Comparison of ENCODE assay signal across 27 cellular contexts in genomic region chr9:13100914-13101572, GRCh38.
DNase-seq lines count a peak whose midpoint lies in the region; ATAC-seq and TF ChIP-seq lines count a peak whose summit lies in the region.
"Had no signal": no experiment of that assay in that cellular context is flagged by ENCODE, and none has a peak within 500 bp of the region (broad histone marks: within the 10 kb centered on the region; RNA-seq: fewer than 3 reads in every experiment).

No MANE protein-coding gene starts in this region.

- no peaks in the 10 kb centered on the region for H3K36me3 Mint-ChIP-seq in GM23338 (ENCODE audit: low read depth)
- H3K36me3 Mint-ChIP-seq: CD4-positive, alpha-beta memory T cell had no signal

- H3K27me3 Mint-ChIP-seq in GM23338 (ENCODE audit: insufficient read depth, low read depth, poor library complexity) = no peaks in the 10 kb centered on the region
- H3K27me3 Mint-ChIP-seq: CD4-positive, alpha-beta memory T cell had no signal

- no peaks in the 10 kb centered on the region for H3K9me3 Mint-ChIP-seq in GM23338

- intact Hi-C loops in uterus (cut with DNase I; ENCODE audit: low total_unique reads) = no loop called here
- intact Hi-C loops in right cardiac atrium (cut with DNase I) = no loop called here

- TF ChIP-seq EP300 in gastroesophageal sphincter (IDR thresholded peaks at IDR 0.05) = no peak

- WGBS in gastroesophageal sphincter (ENCODE audit: low coverage in 1 of 2), 2 donors = 33 to 40% methylated on average over 1 of the region's 1 CpG
- 91% methylated on average over 1 of the region's 1 CpG for WGBS in right cardiac atrium

- no peaks in the 10 kb centered on the region for H3F3A ChIP-seq in GM23338 (replicated peaks; ENCODE audit: low read depth)

- H3K9me3 ChIP-seq in gastroesophageal sphincter = no peaks in the 10 kb centered on the region
- no peaks in the 10 kb centered on the region for H3K9me3 ChIP-seq in uterus
- no peaks in the 10 kb centered on the region for H3K9me3 ChIP-seq in right cardiac atrium (ENCODE audit: control insufficient read depth, low read length)
- H3K9me3 ChIP-seq: SJSA1 had no signal

- H3K9me2 ChIP-seq in GM23338 (ENCODE audit: insufficient read depth) = no peaks in the 10 kb centered on the region

- peak overlapping the region; percentile 54; the same call in 1 of the 2 replicates for H3K27ac Mint-ChIP-seq in GM23338
- H3K27ac Mint-ChIP-seq: CD4-positive, alpha-beta memory T cell had no signal

- H3K27ac ChIP-seq in GM23338 (ENCODE audit: low read depth) (no peak overlapping the region), gastroesophageal sphincter (peak overlapping the region; percentile 58 to 77 (median 71)), uterus (peak overlapping the region; percentile 39 to 71), right cardiac atrium (ENCODE audit: low read length) (no peak overlapping the region)
- H3K27ac ChIP-seq: PC-9, SJSA1 had no signal

- TF ChIP-seq CTCF in GM23338 (conservative IDR thresholded peaks at IDR 0.05; ENCODE audit: low read depth in 2 of 2) (no peak), gastroesophageal sphincter (IDR thresholded peaks at IDR 0.05) (no peak), uterus (IDR thresholded peaks at IDR 0.05) (no peak)

- H3K4me3 ChIP-seq in GM23338 = no peak overlapping the region
- H3K4me3 ChIP-seq in gastroesophageal sphincter = no peak overlapping the region
- H3K4me3 ChIP-seq in uterus = no peak overlapping the region
- H3K4me3 ChIP-seq in right cardiac atrium (ENCODE audit: low read length) = no peak overlapping the region
- H3K4me3 ChIP-seq: GM12878, MG63, PC-9, SJSA1 had no signal

- H3K27me3 ChIP-seq in GM23338 (ENCODE audit: insufficient read depth) (no peaks in the 10 kb centered on the region), gastroesophageal sphincter (no peaks in the 10 kb centered on the region), uterus (no peaks in the 10 kb centered on the region), right cardiac atrium (ENCODE audit: control insufficient read depth, insufficient read depth) (no peaks in the 10 kb centered on the region)
- H3K27me3 ChIP-seq: MG63, SJSA1 had no signal

- H3K4me1 ChIP-seq in GM23338 (ENCODE audit: insufficient read depth) = no peaks in the 10 kb centered on the region
- peaks cover 2 to 26% (median 13%) of the 10 kb centered on the region in 3 donors for H3K4me1 ChIP-seq in gastroesophageal sphincter
- peaks cover 0 to 4% of the 10 kb centered on the region in 2 donors for H3K4me1 ChIP-seq in uterus
- no peaks in the 10 kb centered on the region for H3K4me1 ChIP-seq in right cardiac atrium (ENCODE audit: control insufficient read depth, insufficient read depth, low read length)
- H3K4me1 ChIP-seq: SJSA1 had no signal

- H3K79me2 ChIP-seq in GM23338 (replicated peaks; ENCODE audit: insufficient read depth) = no peaks in the 10 kb centered on the region

- H3K36me3 ChIP-seq in GM23338 (ENCODE audit: insufficient read depth) (0 out of 2 replicates have a peak, but pooled peaks cover 3% of the 10 kb centered on the region), gastroesophageal sphincter (peaks cover 0 to 17% of the 10 kb centered on the region in 2 donors), uterus (no peaks in the 10 kb centered on the region)
- H3K36me3 ChIP-seq: MG63, SJSA1 had no signal

- no peak for DNase-seq in GM23338 (ENCODE audit: low spot score)
- DNase-seq in NCI-H69 (lab: John Stamatoyannopoulos, UW) = peak; percentile 72
- DNase-seq in uterus = no peak
- DNase-seq in stimulated activated CD4-positive, alpha-beta T cell treated with anti-CD3 and anti-CD28 coated beads, Interleukin-4, amount 100 ng/mL, for 4 hours = no peak
- DNase-seq in right cardiac atrium = no peak
- no peak for DNase-seq in stimulated activated CD4-positive, alpha-beta T cell treated with anti-CD3 and anti-CD28 coated beads, Interleukin-4, amount 100 ng/mL, for 24 hours
- DNase-seq: C1 segment of cervical spinal cord; CD4-positive, alpha-beta memory T cell; COR-L47; DMS79; EL; GDM1; HCEC 1CT; IMR-90; KG1; MG63; NCI-H2081; NCI-H446; NCI-H524 treated with DMSO at 0.1 percent for 48 hours; NCI-H82; NK-92 treated with Interleukin-12 subunit alpha and Interleukin-12 subunit beta, amount 100 ng/mL, for 24 hours; PC-9; Right ventricle myocardium superior; RPMI8226 had no signal

- H2AFZ ChIP-seq in GM23338 = no peak overlapping the region
- H2AFZ ChIP-seq: PC-9 had no signal

- no peak overlapping the region for H3K4me3 Mint-ChIP-seq in GM23338
- H3K4me3 Mint-ChIP-seq: CD4-positive, alpha-beta memory T cell had no signal

- peaks cover 3% of the 10 kb centered on the region; the same call in 2 of the 3 replicates for H3K4me1 Mint-ChIP-seq in GM23338
- H3K4me1 Mint-ChIP-seq: CD4-positive, alpha-beta memory T cell had no signal

- TF ChIP-seq POLR2A in gastroesophageal sphincter (IDR thresholded peaks at IDR 0.05) (no peak), uterus (IDR thresholded peaks at IDR 0.05) (no peak)

- no peak for ATAC-seq in GM23338
- peak; percentile 73 for ATAC-seq in gastroesophageal sphincter
- ATAC-seq in right cardiac atrium = no peak
- ATAC-seq: GM12878 had no signal

- no peak overlapping the region for H3K4me2 ChIP-seq in GM23338
- H3K4me2 ChIP-seq: PC-9 had no signal

- no peaks in the 10 kb centered on the region for H4K20me1 ChIP-seq in GM23338 (replicated peaks; ENCODE audit: insufficient read depth)

TF ChIP-seq in GM23338, 12 proteins besides CTCF, POLR2A, EP300 and RAD21 (continues in another document):
- TF ChIP-seq STAT1 (IDR thresholded peaks at IDR 0.05; ENCODE audit: unreplicated experiment) = no peak
- no peak for TF ChIP-seq CREB1 (CRISPR knock-in tag; IDR thresholded peaks at IDR 0.05; ENCODE audit: low read depth)
- TF ChIP-seq ZNF114 (CRISPR knock-in tag; IDR thresholded peaks at IDR 0.05) = no peak
- TF ChIP-seq EZH2phosphoT487 (IDR thresholded peaks at IDR 0.05; ENCODE audit: unreplicated experiment) = no peak
- no peak for TF ChIP-seq ETS1 (IDR thresholded peaks at IDR 0.05)

Comparison
In these comparisons a context has a peak if more than half of its experiments do, and no peak if none do; other contexts are left out.
1. H3K27ac ChIP-seq: peak in gastroesophageal sphincter (4 of 4) and uterus (2 of 2); none in GM23338 (single experiment) and right cardiac atrium (single experiment).